ENCODE assay signal across 9 cellular contexts in genomic region chr10:132572545-132572937, GRCh38. TPM values are rescaled to one million over a fixed set of nuclear protein-coding genes. Genes with fewer than 3 reads are reported as not detected.
DNase-seq lines count a peak whose midpoint lies in the region; ATAC-seq and TF ChIP-seq lines count a peak whose summit lies in the region.
"Had no signal": no experiment of that assay in that cellular context is flagged by ENCODE, and none has a peak within 500 bp of the region (broad histone marks: within the 10 kb centered on the region; RNA-seq: fewer than 3 reads in every experiment).

No MANE protein-coding gene starts in this region.

- in situ Hi-C loops in astrocyte of the spinal cord (cut with HindIII; ENCODE audit: low sequenced_read_pairs) = no loop called here

- no peaks in the 10 kb centered on the region for H3K9me3 Mint-ChIP-seq in mesothelial cell of epicardium
- H3K9me3 Mint-ChIP-seq: activated CD4-positive, alpha-beta memory T cell treated with anti-CD3 and anti-CD28 coated beads for 36 hours had no signal

- no peaks in the 10 kb centered on the region for H3K27me3 ChIP-seq in DOHH2 (ENCODE audit: control insufficient read depth, low read length)

- no peaks in the 10 kb centered on the region for H3K9me2 ChIP-seq in DOHH2 (replicated peaks; ENCODE audit: control insufficient read depth, low read length)

- no peaks in the 10 kb centered on the region for H3K36me3 Mint-ChIP-seq in mesothelial cell of epicardium
- H3K36me3 Mint-ChIP-seq: activated CD4-positive, alpha-beta memory T cell treated with anti-CD3 and anti-CD28 coated beads for 36 hours had no signal

- DNase-seq in astrocyte of the spinal cord (ENCODE audit: low read depth, low spot score) (peak; percentile 69), left kidney (ENCODE audit: low read depth, low spot score) (peak; percentile 54), substantia nigra (lab: John Stamatoyannopoulos, UW) (no peak), NCI-H446 treated with DMSO at 0.1 percent for 48 hours (lab: John Stamatoyannopoulos, UW) (no peak), mesothelial cell of epicardium (ENCODE audit: low spot score in 2 of 2, unreplicated experiment in 2 of 2) (no peak)
- no peak for DNase-seq in stimulated activated naive CD4-positive, alpha-beta T cell (lab: John Stamatoyannopoulos, UW)

- no peaks in the 10 kb centered on the region for H3K36me3 ChIP-seq in DOHH2 (ENCODE audit: control insufficient read depth, low read length)

- H3K4me1 Mint-ChIP-seq in mesothelial cell of epicardium = peaks cover 19% of the 10 kb centered on the region

- no peaks in the 10 kb centered on the region for H3K27me3 Mint-ChIP-seq in mesothelial cell of epicardium (ENCODE audit: low read depth)
- H3K27me3 Mint-ChIP-seq: activated CD4-positive, alpha-beta memory T cell treated with anti-CD3 and anti-CD28 coated beads for 36 hours had no signal

- peaks cover 28% of the 10 kb centered on the region for H3K4me1 ChIP-seq in DOHH2 (ENCODE audit: control insufficient read depth, low read length)

- no peak overlapping the region for H3K27ac Mint-ChIP-seq in mesothelial cell of epicardium

- TF ChIP-seq CTCF in DOHH2 (IDR thresholded peaks at IDR 0.05; ENCODE audit: low read depth, low read length, poor library complexity, severe bottlenecking) = no peak
- no peak for TF ChIP-seq CTCF in astrocyte of the spinal cord (IDR thresholded peaks at IDR 0.05; ENCODE audit: low read depth, low read length)
- TF ChIP-seq CTCF in mesothelial cell of epicardium (IDR thresholded peaks at IDR 0.05; ENCODE audit: unreplicated experiment) = no peak

- H3F3A ChIP-seq in DOHH2 (ENCODE audit: control insufficient read depth, insufficient read depth) = no peaks in the 10 kb centered on the region

- H3K4me3 Mint-ChIP-seq in mesothelial cell of epicardium = no peak overlapping the region
- H3K4me3 Mint-ChIP-seq: activated CD4-positive, alpha-beta memory T cell treated with anti-CD3 and anti-CD28 coated beads for 36 hours had no signal

- H3K79me2 ChIP-seq in DOHH2 (ENCODE audit: control insufficient read depth, low read length) = peaks cover 3% of the 10 kb centered on the region; the same call in 1 of the 2 replicates

- peak overlapping the region; percentile 51; the same call in 1 of the 2 replicates for H3K4me3 ChIP-seq in DOHH2 (ENCODE audit: low read length)
- H3K4me3 ChIP-seq in astrocyte of the spinal cord (ENCODE audit: low read depth, low read length) = no peak overlapping the region

- peak overlapping the region; percentile 61 for H3K4me2 ChIP-seq in DOHH2 (ENCODE audit: low read length)

- peak; percentile 1 for ATAC-seq in HG03354 (IDR thresholded peaks at IDR 0.05; ENCODE audit: poor library complexity, severe bottlenecking, unreplicated experiment)

- no peaks in the 10 kb centered on the region for H3K9me3 ChIP-seq in DOHH2 (ENCODE audit: control insufficient read depth, insufficient read depth, low read length)

- 0 out of 2 replicates have a peak, but pooled peaks cover 3% of the 10 kb centered on the region for H4K20me1 ChIP-seq in DOHH2 (ENCODE audit: control insufficient read depth, insufficient read depth, low read depth, low read length)

- no peak overlapping the region for H3K27ac ChIP-seq in DOHH2 (ENCODE audit: low read depth, low read length)
- H3K27ac ChIP-seq in substantia nigra (ENCODE audit: low read depth, low read length, poor library complexity, severe bottlenecking) = no peak overlapping the region

RNA-seq across cellular contexts. Expression of gene INPP5A, which starts 35.0 kb away (rescaled TPM):
- 36.4 to 41.8 TPM (median 41.0 TPM) in 3 replicates for total RNA-seq in mesothelial cell of epicardium

Comparison
In these comparisons a context has a peak if more than half of its experiments do, and no peak if none do; other contexts are left out.
1. DNase-seq: peak in astrocyte of the spinal cord (single experiment) and left kidney (single experiment); none in stimulated activated naive CD4-positive, alpha-beta T cell (0 of 6), substantia nigra (0 of 49), NCI-H446 treated with DMSO at 0.1 percent for 48 hours (single experiment) and mesothelial cell of epicardium (0 of 2).